9 cellular contexts compared by ENCODE assay signal in genomic region chr18:69948919-69949537, GRCh38. TPM values are rescaled to one million over a fixed set of nuclear protein-coding genes. Genes with fewer than 3 reads are reported as not detected.
DNase-seq lines count a peak whose midpoint lies in the region; ATAC-seq lines count a peak whose summit lies in the region.
"Had no signal": no experiment of that assay in that cellular context is flagged by ENCODE, and none has a peak within 500 bp of the region (broad histone marks: within the 10 kb centered on the region; RNA-seq: fewer than 3 reads in every experiment).

No MANE protein-coding gene starts in this region.

- POLR2A ChIA-PET in activated CD4-positive, alpha-beta T cell treated with anti-CD3 and anti-CD28 coated beads, Interleukin-2, amount 10 ng/mL, durations not matched to agents 7 days and 5 days (lab: Charles Lee): no interaction called here

- no peak overlapping the region for H3K27ac Mint-ChIP-seq in activated CD4-positive, alpha-beta T cell treated with anti-CD3 and anti-CD28 coated beads, Interleukin-2, amount 10 ng/mL, durations not matched to agents 7 days and 5 days
- H3K27ac Mint-ChIP-seq: stimulated activated naive CD8-positive, alpha-beta T cell treated with anti-CD3 and anti-CD28 coated beads, Interleukin-15, Interleukin-2, amounts not matched to agents 100 ng/mL and 50 ng/mL, for 24 hours had no signal

- peaks cover 7% of the 10 kb centered on the region for H3K9me3 Mint-ChIP-seq in activated CD4-positive, alpha-beta T cell treated with anti-CD3 and anti-CD28 coated beads, Interleukin-2, amount 10 ng/mL, durations not matched to agents 7 days and 5 days

- no peak overlapping the region for H3K4me3 Mint-ChIP-seq in activated CD4-positive, alpha-beta T cell treated with anti-CD3 and anti-CD28 coated beads, Interleukin-2, amount 10 ng/mL, durations not matched to agents 7 days and 5 days
- H3K4me3 Mint-ChIP-seq: stimulated activated naive CD8-positive, alpha-beta T cell treated with anti-CD3 and anti-CD28 coated beads, Interleukin-15, Interleukin-2, amounts not matched to agents 100 ng/mL and 50 ng/mL, for 24 hours had no signal

- intact Hi-C loops in left colon (cut with DNase I, micrococcal nuclease): no loop called here

- CTCF ChIA-PET in activated CD4-positive, alpha-beta T cell treated with anti-CD3 and anti-CD28 coated beads, Interleukin-2, amount 10 ng/mL, durations not matched to agents 7 days and 5 days (lab: Charles Lee): no interaction called here

- H3K36me3 Mint-ChIP-seq in activated CD4-positive, alpha-beta T cell treated with anti-CD3 and anti-CD28 coated beads, Interleukin-2, amount 10 ng/mL, durations not matched to agents 7 days and 5 days (ENCODE audit: low read depth): peaks cover 53% of the 10 kb centered on the region

- no peaks in the 10 kb centered on the region for H3K27me3 Mint-ChIP-seq in activated CD4-positive, alpha-beta T cell treated with anti-CD3 and anti-CD28 coated beads, Interleukin-2, amount 10 ng/mL, durations not matched to agents 7 days and 5 days
- H3K27me3 Mint-ChIP-seq: stimulated activated naive CD8-positive, alpha-beta T cell treated with anti-CD3 and anti-CD28 coated beads, Interleukin-15, Interleukin-2, amounts not matched to agents 100 ng/mL and 50 ng/mL, for 24 hours had no signal

- DNase-seq in SKM-1 treated with dmso at 0.1 percent for 144 hours (lab: John Stamatoyannopoulos, UW; ENCODE audit: unreplicated experiment) (peak; percentile 33), SKM-1 (lab: John Stamatoyannopoulos, UW; ENCODE audit: unreplicated experiment) (no peak), left colon (peak; percentile 43 to 53), GF-D8 (lab: John Stamatoyannopoulos, UW) (no peak), glomerular visceral epithelial cell (ENCODE audit: extremely low spot score) (no peak)
- DNase-seq in activated CD4-positive, alpha-beta T cell treated with anti-CD3 and anti-CD28 coated beads, Interleukin-2, amount 10 ng/mL, durations not matched to agents 7 days and 5 days: peak; percentile 49
- no peak for DNase-seq in NK-92 treated with Interleukin-12 subunit alpha and Interleukin-12 subunit beta, amount 100 ng/mL, for 24 hours (lab: John Stamatoyannopoulos, UW)

- peaks cover 39% of the 10 kb centered on the region for H3K4me1 Mint-ChIP-seq in activated CD4-positive, alpha-beta T cell treated with anti-CD3 and anti-CD28 coated beads, Interleukin-2, amount 10 ng/mL, durations not matched to agents 7 days and 5 days

- peak; percentile 79 for ATAC-seq in HG03039 (IDR thresholded peaks at IDR 0.05; ENCODE audit: unreplicated experiment)
- ATAC-seq in left colon: no peak

RNA-seq across cellular contexts. Expression of gene CD226, which starts 1.4 kb away (rescaled TPM):
- total RNA-seq in activated CD4-positive, alpha-beta T cell treated with anti-CD3 and anti-CD28 coated beads, Interleukin-2, amount 10 ng/mL, durations not matched to agents 7 days and 5 days: 100 to 1,000 TPM; 113 to 126 TPM
- 1 to 10 TPM; 1.0 to 1.3 TPM for total RNA-seq in left colon

Comparison
In these comparisons a context has a peak if more than half of its experiments do, and no peak if none do; other contexts are left out.
1. DNase-seq: peak in SKM-1 treated with dmso at 0.1 percent for 144 hours (single experiment), activated CD4-positive, alpha-beta T cell treated with anti-CD3 and anti-CD28 coated beads, Interleukin-2, amount 10 ng/mL, durations not matched to agents 7 days and 5 days (single experiment) and left colon (2 of 2); none in SKM-1 (single experiment), GF-D8 (single experiment), glomerular visceral epithelial cell (single experiment) and NK-92 treated with Interleukin-12 subunit alpha and Interleukin-12 subunit beta, amount 100 ng/mL, for 24 hours (single experiment).
2. RNA of gene CD226, which starts 1.4 kb away (total RNA-seq): 113 to 126 TPM in activated CD4-positive, alpha-beta T cell treated with anti-CD3 and anti-CD28 coated beads, Interleukin-2, amount 10 ng/mL, durations not matched to agents 7 days and 5 days; 1.0 to 1.3 TPM in left colon; every median in the first group is over 10 times any median in the second.